Comparison of ENCODE assay signal across 14 cellular contexts in the genomic region with DNA sequence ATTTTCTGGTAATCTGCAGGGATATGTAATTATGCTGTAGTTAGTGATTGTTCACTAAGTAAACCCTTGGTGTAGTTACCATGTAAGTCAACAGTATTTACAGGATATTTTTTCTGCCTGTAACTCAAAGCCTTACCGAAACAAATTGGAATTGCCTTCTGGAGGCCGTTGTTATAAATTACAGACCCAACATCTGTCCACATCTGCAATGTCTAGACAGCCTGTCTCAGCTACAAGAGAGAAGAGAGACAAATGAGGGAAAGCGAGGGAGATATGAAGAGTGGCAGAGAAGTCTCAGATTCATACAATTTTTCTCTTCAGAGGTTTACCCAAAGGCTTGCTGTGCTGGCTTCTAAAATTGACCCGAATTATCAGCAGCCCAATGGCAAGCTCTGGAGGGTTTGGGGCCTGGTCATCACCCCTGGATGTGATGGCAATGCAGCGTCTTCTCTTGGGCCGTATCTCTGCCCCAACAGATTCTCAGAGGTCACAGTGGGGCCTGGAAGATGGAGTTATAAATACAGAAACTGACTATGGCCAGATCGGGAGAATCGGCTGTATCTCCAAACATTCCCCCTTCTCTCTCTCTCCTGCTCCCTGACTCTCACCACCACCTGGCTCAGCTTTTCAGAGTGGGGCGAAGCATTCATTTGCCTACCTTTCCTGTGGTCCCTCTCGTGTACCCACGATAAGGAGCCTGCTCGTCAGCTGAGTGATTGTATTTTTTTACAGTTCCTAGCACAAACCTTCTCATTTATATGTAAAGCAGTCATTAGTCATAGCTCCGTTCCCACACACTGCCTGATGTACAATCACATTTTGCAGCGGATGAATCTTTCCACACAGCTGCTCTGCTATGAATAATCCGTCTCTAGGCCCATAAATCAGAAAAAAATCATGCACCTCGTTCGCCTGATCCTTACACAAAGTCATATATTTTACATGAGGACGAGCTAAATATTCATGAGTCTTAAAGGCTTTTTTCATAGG. TPM values are rescaled to one million over a fixed set of nuclear protein-coding genes. Genes with fewer than 3 reads are reported as not detected.
A peak's percentile ranks its signal among the peaks of the same experiment; 100 is the strongest.
DNase-seq lines count a peak whose midpoint lies in the region; ATAC-seq and TF ChIP-seq lines count a peak whose summit lies in the region.
"Had no signal": no experiment of that assay in that cellular context is flagged by ENCODE, and none has a peak within 500 bp of the region (broad histone marks: within the 10 kb centered on the region; RNA-seq: fewer than 3 reads in every experiment).

No MANE protein-coding gene starts in this region.

- WGBS in GM23248 (ENCODE audit: low coverage in 1 of 2, low lambda C conversion rate in 2 of 2, missing lambda C conversion rate in 2 of 2), 2 experiments, result 47 to 50% methylated on average over 18 of the region's 18 CpGs
- 53 to 57% methylated on average over 16 to 18 of the region's 18 CpGs for WGBS in esophagus squamous epithelium, 2 donors

- H3K9me3 Mint-ChIP-seq in chondrocyte (ENCODE audit: low read depth), result no peaks in the 10 kb centered on the region
- H3K9me3 Mint-ChIP-seq in stimulated activated naive B cell treated with anti-CD40 and anti-IgM and Interleukin-4, amounts not matched to agents 10 μg/mL and 1 μg/mL and 100 μg/mL, for 72 hours, result peaks cover 0 to 5% of the 10 kb centered on the region in 2 donors

- H3K9ac ChIP-seq in GM23248 (no peak overlapping the region), SK-N-MC (ENCODE audit: insufficient read length) (no peak overlapping the region)
- H3K9ac ChIP-seq: parathyroid adenoma had no signal

- H3K9me3 ChIP-seq in GM23248 (ENCODE audit: low read depth) (no peaks in the 10 kb centered on the region), SK-N-MC (ENCODE audit: low read depth, low read length) (no peaks in the 10 kb centered on the region), esophagus squamous epithelium (no peaks in the 10 kb centered on the region)
- H3K9me3 ChIP-seq: left lung had no signal

- H3K36me3 ChIP-seq in GM23248 (ENCODE audit: low read depth) (no peaks in the 10 kb centered on the region), SK-N-MC (ENCODE audit: insufficient read depth, low read length) (no peaks in the 10 kb centered on the region), esophagus squamous epithelium (no peaks in the 10 kb centered on the region)
- H3K36me3 ChIP-seq: left lung had no signal

- H3K4me1 Mint-ChIP-seq in chondrocyte (ENCODE audit: low read depth), result no peaks in the 10 kb centered on the region
- no peaks in the 10 kb centered on the region for H3K4me1 Mint-ChIP-seq in stimulated activated naive B cell treated with anti-CD40 and anti-IgM and Interleukin-4, amounts not matched to agents 10 μg/mL and 1 μg/mL and 100 μg/mL, for 72 hours

- peak; percentile 79 for DNase-seq in GM23248
- peak; percentile 24 for DNase-seq in SK-N-MC (ENCODE audit: low read depth, low spot score)
- peak; percentile 15 for DNase-seq in fibroblast of the aortic adventitia (ENCODE audit: low read depth)
- DNase-seq in sciatic nerve (ENCODE audit: low spot score), result peak; percentile 21
- DNase-seq in esophagus squamous epithelium (lab: John Stamatoyannopoulos, UW), result no peak
- DNase-seq in chondrocyte (ENCODE audit: low spot score), result no peak
- DNase-seq in stimulated activated naive B cell treated with anti-CD40 and anti-IgM and Interleukin-4, amounts not matched to agents 10 μg/mL and 1 μg/mL and 100 μg/mL, for 72 hours, result no peak
- DNase-seq: activated CD8-positive, alpha-beta memory T cell treated with anti-CD3 and anti-CD28 coated beads, Interleukin-2, amount 50 U/mL, for 48 hours; H9; left lung; stimulated activated CD4-positive, alpha-beta T cell treated with anti-CD3 and anti-CD28 coated beads, Interleukin-4, amount 100 ng/mL, for 1 hour had no signal

- no peak overlapping the region for H3K27ac Mint-ChIP-seq in chondrocyte (ENCODE audit: unreplicated experiment)
- no peak overlapping the region for H3K27ac Mint-ChIP-seq in stimulated activated naive B cell treated with anti-CD40 and anti-IgM and Interleukin-4, amounts not matched to agents 10 μg/mL and 1 μg/mL and 100 μg/mL, for 72 hours

- no peaks in the 10 kb centered on the region for H3K36me3 Mint-ChIP-seq in chondrocyte (ENCODE audit: low read depth)
- peaks cover 0 to 3% of the 10 kb centered on the region in 2 donors for H3K36me3 Mint-ChIP-seq in stimulated activated naive B cell treated with anti-CD40 and anti-IgM and Interleukin-4, amounts not matched to agents 10 μg/mL and 1 μg/mL and 100 μg/mL, for 72 hours

- H3K79me2 ChIP-seq in GM23248 (ENCODE audit: insufficient read depth), result no peaks in the 10 kb centered on the region
- H3K79me2 ChIP-seq: parathyroid adenoma had no signal

- TF ChIP-seq POLR2A in esophagus squamous epithelium (IDR thresholded peaks at IDR 0.05), result no peak

- in situ Hi-C loops in GM23248 (cut with MboI), result no loop called here

- no peak overlapping the region for H3K27ac ChIP-seq in GM23248
- H3K27ac ChIP-seq in SK-N-MC, result no peak overlapping the region
- no peak overlapping the region for H3K27ac ChIP-seq in esophagus squamous epithelium
- H3K27ac ChIP-seq: left lung, parathyroid adenoma, VCaP had no signal

- H3K4me1 ChIP-seq in GM23248 (ENCODE audit: insufficient read depth), result no peaks in the 10 kb centered on the region
- no peaks in the 10 kb centered on the region for H3K4me1 ChIP-seq in esophagus squamous epithelium
- H3K4me1 ChIP-seq: left lung, parathyroid adenoma had no signal

- H3K4me3 Mint-ChIP-seq in chondrocyte (ENCODE audit: unreplicated experiment), result no peak overlapping the region
- no peak overlapping the region for H3K4me3 Mint-ChIP-seq in stimulated activated naive B cell treated with anti-CD40 and anti-IgM and Interleukin-4, amounts not matched to agents 10 μg/mL and 1 μg/mL and 100 μg/mL, for 72 hours
- H3K4me3 Mint-ChIP-seq: H9 had no signal

- peaks cover 38% of the 10 kb centered on the region for H3K27me3 ChIP-seq in GM23248 (replicated peaks; ENCODE audit: insufficient read depth)
- peaks cover 0 to 13% (median 0%) of the 10 kb centered on the region in 4 donors for H3K27me3 ChIP-seq in esophagus squamous epithelium

- no peaks in the 10 kb centered on the region for H4K20me1 ChIP-seq in GM23248 (ENCODE audit: insufficient read depth)

- intact Hi-C loops in sciatic nerve (cut with DNase I), result no loop called here
- intact Hi-C loops in esophagus squamous epithelium (cut with DNase I), result no loop called here

- no peak overlapping the region for H2AFZ ChIP-seq in GM23248
- H2AFZ ChIP-seq: parathyroid adenoma had no signal

- ATAC-seq in sciatic nerve, result no peak
- no peak for ATAC-seq in stimulated activated naive B cell treated with anti-CD40 and anti-IgM and Interleukin-4, amounts not matched to agents 10 μg/mL and 1 μg/mL and 100 μg/mL, for 72 hours (replicated peaks)
- no peak for ATAC-seq in HG02623 (IDR thresholded peaks at IDR 0.05; ENCODE audit: unreplicated experiment)
- ATAC-seq: left lung had no signal

- no peaks in the 10 kb centered on the region for H3K9me2 ChIP-seq in GM23248 (ENCODE audit: insufficient read depth)

- peaks cover 45% of the 10 kb centered on the region for H3K27me3 Mint-ChIP-seq in chondrocyte (ENCODE audit: low read depth)
- H3K27me3 Mint-ChIP-seq in stimulated activated naive B cell treated with anti-CD40 and anti-IgM and Interleukin-4, amounts not matched to agents 10 μg/mL and 1 μg/mL and 100 μg/mL, for 72 hours, result peaks cover 12 to 54% of the 10 kb centered on the region in 2 donors

- H3K4me3 ChIP-seq in GM23248 (no peak overlapping the region), SK-N-MC (no peak overlapping the region), fibroblast of the aortic adventitia (ENCODE audit: low read depth, low read length) (no peak overlapping the region), esophagus squamous epithelium (no peak overlapping the region)
- H3K4me3 ChIP-seq: left lung had no signal

- TF ChIP-seq CTCF in fibroblast of the aortic adventitia (IDR thresholded peaks at IDR 0.05; ENCODE audit: insufficient read depth, low read length), result no peak
- TF ChIP-seq CTCF in esophagus squamous epithelium (IDR thresholded peaks at IDR 0.05), result no peak
- no peak for TF ChIP-seq CTCF in chondrocyte (IDR thresholded peaks at IDR 0.05)

- no peaks in the 10 kb centered on the region for H3F3A ChIP-seq in GM23248 (ENCODE audit: insufficient read depth)

- no peak overlapping the region for H3K4me2 ChIP-seq in GM23248 (ENCODE audit: unreplicated experiment)

RNA-seq across cellular contexts. Expression of a gene that starts 23.4 kb away (rescaled TPM):
- 8.4 and 10.5 TPM in 2 replicates for total RNA-seq in GM23248 (2014; rRNA removed; shearing (Covaris generic))
- polyA plus RNA-seq in GM23248 (2016; fragmentation: Nextera tagmentation; extraction: Ambion mirVana), result 11.0 and 11.4 TPM in 2 replicates
- 12.6 and 17.2 TPM in 2 replicates for total RNA-seq in fibroblast of the aortic adventitia (ENCODE audit: low replicate concordance)
- total RNA-seq in sciatic nerve, result 24.3 TPM
- 10 to 100 TPM in 2 of 4 donors, 1 to 10 TPM in 2; 8.0 to 15.1 (median 10.4) TPM for total RNA-seq in esophagus squamous epithelium
- total RNA-seq in chondrocyte, result 28.6 to 29.7 TPM (median 29.3 TPM) in 3 replicates

Comparison
In these comparisons a context has a peak if more than half of its experiments do, and no peak if none do; other contexts are left out.
1. DNase-seq: peak in GM23248 (single experiment), SK-N-MC (single experiment), fibroblast of the aortic adventitia (single experiment) and sciatic nerve (single experiment); none in esophagus squamous epithelium (single experiment), chondrocyte (single experiment) and stimulated activated naive B cell treated with anti-CD40 and anti-IgM and Interleukin-4, amounts not matched to agents 10 μg/mL and 1 μg/mL and 100 μg/mL, for 72 hours (single experiment).